1 cellular context compared by ENCODE assay signal in the genomic region with DNA sequence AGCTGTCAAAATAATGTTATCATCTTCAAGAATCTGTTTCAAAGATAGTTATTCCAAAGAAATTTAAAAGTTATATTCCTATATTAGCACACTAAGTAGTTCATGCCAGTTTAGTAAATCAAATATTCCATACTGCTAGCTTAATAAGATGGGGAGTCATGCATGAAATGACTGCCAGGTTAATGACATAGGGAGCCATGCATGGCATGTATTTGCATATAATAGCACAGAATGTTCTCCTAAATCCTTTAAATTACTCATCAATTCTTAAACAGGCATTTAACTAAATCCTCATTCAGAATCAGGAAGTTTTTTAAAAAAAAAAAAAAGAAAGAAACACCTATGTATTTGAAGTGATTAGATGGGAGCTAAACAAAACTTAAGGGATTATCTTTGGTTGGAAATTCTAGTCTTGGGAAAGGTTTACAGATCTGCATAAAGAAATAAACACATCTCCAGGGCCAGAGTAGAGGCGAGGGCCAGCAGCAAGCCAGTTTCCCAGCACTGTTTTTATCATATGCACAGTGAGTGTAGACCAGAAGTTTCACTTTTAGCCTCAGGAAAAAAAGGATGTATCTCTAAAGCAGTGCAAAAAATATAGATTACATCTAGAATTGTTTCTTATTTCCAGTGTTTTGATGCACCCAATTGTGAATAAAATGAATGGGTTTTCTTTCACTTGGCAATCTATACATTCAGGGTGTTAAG.
TF ChIP-seq lines count a peak whose summit lies in the region.

No MANE protein-coding gene starts in this region.

TF ChIP-seq in GM23338, 12 proteins besides CTCF, POLR2A, EP300 and RAD21 (continued from another document):
- TF ChIP-seq, protein P1, sequence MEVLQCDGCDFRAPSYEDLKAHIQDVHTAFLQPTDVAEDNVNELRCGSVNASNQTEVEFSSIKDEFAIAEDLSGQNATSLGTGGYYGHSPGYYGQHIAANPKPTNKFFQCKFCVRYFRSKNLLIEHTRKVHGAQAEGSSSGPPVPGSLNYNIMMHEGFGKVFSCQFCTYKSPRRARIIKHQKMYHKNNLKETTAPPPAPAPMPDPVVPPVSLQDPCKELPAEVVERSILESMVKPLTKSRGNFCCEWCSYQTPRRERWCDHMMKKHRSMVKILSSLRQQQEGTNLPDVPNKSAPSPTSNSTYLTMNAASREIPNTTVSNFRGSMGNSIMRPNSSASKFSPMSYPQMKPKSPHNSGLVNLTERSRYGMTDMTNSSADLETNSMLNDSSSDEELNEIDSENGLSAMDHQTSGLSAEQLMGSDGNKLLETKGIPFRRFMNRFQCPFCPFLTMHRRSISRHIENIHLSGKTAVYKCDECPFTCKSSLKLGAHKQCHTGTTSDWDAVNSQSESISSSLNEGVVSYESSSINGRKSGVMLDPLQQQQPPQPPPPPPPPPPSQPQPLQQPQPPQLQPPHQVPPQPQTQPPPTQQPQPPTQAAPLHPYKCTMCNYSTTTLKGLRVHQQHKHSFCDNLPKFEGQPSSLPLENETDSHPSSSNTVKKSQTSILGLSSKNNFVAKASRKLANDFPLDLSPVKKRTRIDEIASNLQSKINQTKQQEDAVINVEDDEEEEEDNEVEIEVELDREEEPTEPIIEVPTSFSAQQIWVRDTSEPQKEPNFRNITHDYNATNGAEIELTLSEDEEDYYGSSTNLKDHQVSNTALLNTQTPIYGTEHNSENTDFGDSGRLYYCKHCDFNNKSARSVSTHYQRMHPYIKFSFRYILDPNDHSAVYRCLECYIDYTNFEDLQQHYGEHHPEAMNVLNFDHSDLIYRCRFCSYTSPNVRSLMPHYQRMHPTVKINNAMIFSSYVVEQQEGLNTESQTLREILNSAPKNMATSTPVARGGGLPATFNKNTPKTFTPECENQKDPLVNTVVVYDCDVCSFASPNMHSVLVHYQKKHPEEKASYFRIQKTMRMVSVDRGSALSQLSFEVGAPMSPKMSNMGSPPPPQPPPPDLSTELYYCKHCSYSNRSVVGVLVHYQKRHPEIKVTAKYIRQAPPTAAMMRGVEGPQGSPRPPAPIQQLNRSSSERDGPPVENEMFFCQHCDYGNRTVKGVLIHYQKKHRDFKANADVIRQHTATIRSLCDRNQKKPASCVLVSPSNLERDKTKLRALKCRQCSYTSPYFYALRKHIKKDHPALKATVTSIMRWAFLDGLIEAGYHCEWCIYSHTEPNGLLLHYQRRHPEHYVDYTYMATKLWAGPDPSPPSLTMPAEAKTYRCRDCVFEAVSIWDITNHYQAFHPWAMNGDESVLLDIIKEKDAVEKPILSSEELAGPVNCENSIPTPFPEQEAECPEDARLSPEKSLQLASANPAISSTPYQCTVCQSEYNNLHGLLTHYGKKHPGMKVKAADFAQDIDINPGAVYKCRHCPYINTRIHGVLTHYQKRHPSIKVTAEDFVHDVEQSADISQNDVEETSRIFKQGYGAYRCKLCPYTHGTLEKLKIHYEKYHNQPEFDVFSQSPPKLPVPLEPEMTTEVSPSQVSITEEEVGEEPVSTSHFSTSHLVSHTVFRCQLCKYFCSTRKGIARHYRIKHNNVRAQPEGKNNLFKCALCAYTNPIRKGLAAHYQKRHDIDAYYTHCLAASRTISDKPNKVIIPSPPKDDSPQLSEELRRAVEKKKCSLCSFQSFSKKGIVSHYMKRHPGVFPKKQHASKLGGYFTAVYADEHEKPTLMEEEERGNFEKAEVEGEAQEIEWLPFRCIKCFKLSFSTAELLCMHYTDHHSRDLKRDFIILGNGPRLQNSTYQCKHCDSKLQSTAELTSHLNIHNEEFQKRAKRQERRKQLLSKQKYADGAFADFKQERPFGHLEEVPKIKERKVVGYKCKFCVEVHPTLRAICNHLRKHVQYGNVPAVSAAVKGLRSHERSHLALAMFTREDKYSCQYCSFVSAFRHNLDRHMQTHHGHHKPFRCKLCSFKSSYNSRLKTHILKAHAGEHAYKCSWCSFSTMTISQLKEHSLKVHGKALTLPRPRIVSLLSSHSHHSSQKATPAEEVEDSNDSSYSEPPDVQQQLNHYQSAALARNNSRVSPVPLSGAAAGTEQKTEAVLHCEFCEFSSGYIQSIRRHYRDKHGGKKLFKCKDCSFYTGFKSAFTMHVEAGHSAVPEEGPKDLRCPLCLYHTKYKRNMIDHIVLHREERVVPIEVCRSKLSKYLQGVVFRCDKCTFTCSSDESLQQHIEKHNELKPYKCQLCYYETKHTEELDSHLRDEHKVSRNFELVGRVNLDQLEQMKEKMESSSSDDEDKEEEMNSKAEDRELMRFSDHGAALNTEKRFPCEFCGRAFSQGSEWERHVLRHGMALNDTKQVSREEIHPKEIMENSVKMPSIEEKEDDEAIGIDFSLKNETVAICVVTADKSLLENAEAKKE (CRISPR knock-in tag; IDR thresholded peaks at IDR 0.05), result no peak
- TF ChIP-seq JUNB (IDR thresholded peaks at IDR 0.05; ENCODE audit: unreplicated experiment) (no peak), ZNF114 (CRISPR knock-in tag; IDR thresholded peaks at IDR 0.05) (no peak), STAT1 (IDR thresholded peaks at IDR 0.05; ENCODE audit: unreplicated experiment) (no peak), EZH2 (IDR thresholded peaks at IDR 0.05; ENCODE audit: low read depth, unreplicated experiment) (no peak), EZH2phosphoT487 (IDR thresholded peaks at IDR 0.05; ENCODE audit: unreplicated experiment) (no peak), POLR2AphosphoS5 (IDR thresholded peaks at IDR 0.05; ENCODE audit: low read depth) (no peak), NANOG (IDR thresholded peaks at IDR 0.05; ENCODE audit: borderline replicate concordance) (no peak), CREB1 (CRISPR knock-in tag; IDR thresholded peaks at IDR 0.05; ENCODE audit: low read depth) (no peak)
- TF ChIP-seq, protein P2, sequence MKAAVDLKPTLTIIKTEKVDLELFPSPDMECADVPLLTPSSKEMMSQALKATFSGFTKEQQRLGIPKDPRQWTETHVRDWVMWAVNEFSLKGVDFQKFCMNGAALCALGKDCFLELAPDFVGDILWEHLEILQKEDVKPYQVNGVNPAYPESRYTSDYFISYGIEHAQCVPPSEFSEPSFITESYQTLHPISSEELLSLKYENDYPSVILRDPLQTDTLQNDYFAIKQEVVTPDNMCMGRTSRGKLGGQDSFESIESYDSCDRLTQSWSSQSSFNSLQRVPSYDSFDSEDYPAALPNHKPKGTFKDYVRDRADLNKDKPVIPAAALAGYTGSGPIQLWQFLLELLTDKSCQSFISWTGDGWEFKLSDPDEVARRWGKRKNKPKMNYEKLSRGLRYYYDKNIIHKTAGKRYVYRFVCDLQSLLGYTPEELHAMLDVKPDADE (IDR thresholded peaks at IDR 0.05), result no peak
- TF ChIP-seq, protein P3, sequence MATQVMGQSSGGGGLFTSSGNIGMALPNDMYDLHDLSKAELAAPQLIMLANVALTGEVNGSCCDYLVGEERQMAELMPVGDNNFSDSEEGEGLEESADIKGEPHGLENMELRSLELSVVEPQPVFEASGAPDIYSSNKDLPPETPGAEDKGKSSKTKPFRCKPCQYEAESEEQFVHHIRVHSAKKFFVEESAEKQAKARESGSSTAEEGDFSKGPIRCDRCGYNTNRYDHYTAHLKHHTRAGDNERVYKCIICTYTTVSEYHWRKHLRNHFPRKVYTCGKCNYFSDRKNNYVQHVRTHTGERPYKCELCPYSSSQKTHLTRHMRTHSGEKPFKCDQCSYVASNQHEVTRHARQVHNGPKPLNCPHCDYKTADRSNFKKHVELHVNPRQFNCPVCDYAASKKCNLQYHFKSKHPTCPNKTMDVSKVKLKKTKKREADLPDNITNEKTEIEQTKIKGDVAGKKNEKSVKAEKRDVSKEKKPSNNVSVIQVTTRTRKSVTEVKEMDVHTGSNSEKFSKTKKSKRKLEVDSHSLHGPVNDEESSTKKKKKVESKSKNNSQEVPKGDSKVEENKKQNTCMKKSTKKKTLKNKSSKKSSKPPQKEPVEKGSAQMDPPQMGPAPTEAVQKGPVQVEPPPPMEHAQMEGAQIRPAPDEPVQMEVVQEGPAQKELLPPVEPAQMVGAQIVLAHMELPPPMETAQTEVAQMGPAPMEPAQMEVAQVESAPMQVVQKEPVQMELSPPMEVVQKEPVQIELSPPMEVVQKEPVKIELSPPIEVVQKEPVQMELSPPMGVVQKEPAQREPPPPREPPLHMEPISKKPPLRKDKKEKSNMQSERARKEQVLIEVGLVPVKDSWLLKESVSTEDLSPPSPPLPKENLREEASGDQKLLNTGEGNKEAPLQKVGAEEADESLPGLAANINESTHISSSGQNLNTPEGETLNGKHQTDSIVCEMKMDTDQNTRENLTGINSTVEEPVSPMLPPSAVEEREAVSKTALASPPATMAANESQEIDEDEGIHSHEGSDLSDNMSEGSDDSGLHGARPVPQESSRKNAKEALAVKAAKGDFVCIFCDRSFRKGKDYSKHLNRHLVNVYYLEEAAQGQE (IDR thresholded peaks at IDR 0.05; ENCODE audit: unreplicated experiment), result no peak
